8 cellular contexts compared by ENCODE assay signal in the genomic region with DNA sequence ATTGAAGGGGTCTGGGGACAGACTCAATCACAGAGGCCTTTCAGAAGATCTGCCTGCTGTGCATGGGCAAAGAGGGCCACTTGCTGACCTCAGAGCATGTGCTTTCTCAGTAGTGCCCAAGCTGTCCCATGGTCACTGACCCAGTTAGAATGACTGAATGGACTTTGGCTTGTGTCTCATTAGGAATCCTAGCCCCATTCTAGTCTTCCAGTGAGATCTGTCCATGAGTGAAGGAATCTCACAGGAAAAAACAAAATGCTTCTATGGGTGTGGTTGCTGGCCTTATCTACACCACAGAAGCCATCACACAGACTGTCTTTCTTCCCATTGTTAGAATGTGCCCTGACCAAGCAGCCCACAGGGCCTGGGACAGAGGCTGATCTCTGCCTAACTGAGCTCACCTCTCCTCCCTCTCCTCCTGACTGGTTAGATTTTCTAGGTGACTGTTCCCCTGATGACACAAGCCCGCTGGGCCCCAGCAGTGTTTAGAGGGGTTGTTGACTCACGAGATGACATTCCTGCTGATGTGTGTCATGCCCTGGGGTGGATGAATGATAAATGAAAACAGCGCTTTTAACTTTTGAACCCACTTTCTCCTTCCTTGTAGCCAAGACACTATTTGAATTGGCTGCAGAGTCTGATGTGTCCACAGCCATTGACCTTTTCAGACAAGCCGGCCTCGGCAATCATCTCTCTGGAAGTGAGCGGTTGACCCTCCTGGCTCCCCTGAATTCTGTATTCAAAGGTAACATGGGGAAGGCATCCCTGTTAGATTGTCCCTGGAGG. TPM values are rescaled to one million over a fixed set of nuclear protein-coding genes. Genes with fewer than 3 reads are reported as not detected.
A peak's percentile ranks its signal among the peaks of the same experiment; 100 is the strongest.
DNase-seq lines count a peak whose midpoint lies in the region; ATAC-seq, FAIRE-seq and TF ChIP-seq lines count a peak whose summit lies in the region.

No MANE protein-coding gene starts in this region.

- no peaks in the 10 kb centered on the region for H3K4me1 ChIP-seq in pancreas
- no peaks in the 10 kb centered on the region for H3K4me1 ChIP-seq in Karpas-422 (ENCODE audit: low read length)

- H3K9me3 ChIP-seq in pancreas, result no peaks in the 10 kb centered on the region
- H3K9me3 ChIP-seq in Karpas-422 (ENCODE audit: low read length), result no peaks in the 10 kb centered on the region

- FAIRE-seq in pancreas (lab: Jason Lieb, UNC), result no peak

- H3K36me3 ChIP-seq in pancreas (no peaks in the 10 kb centered on the region), Karpas-422 (ENCODE audit: insufficient read depth, low read length) (no peaks in the 10 kb centered on the region)

- H3K4me3 ChIP-seq in pancreas (no peak overlapping the region), Karpas-422 (ENCODE audit: low read length) (no peak overlapping the region)

- H3K9me2 ChIP-seq in Karpas-422 (replicated peaks; ENCODE audit: insufficient read depth, low read length), result no peaks in the 10 kb centered on the region

- 73 to 85% methylated on average over 6 of the region's 6 CpGs for WGBS in pancreas, 2 donors

- CTCF ChIA-PET in Calu3 (lab: Charles Lee), result interaction anchor here (0.6 to 2.1 kb wide), 15 partner anchors 9 to 247 kb away, joined by 3 to 10 read pairs (median 4); a partner anchor contains a TSS
- CTCF ChIA-PET in activated CD8-positive, alpha-beta memory T cell treated with anti-CD3 and anti-CD28 coated beads, Interleukin-2, amount 10 ng/mL, durations not matched to agents 7 days and 5 days (lab: Charles Lee), result no interaction called here

- H3K9ac ChIP-seq in Karpas-422 (ENCODE audit: low read length), result no peak overlapping the region

- H3K27me3 ChIP-seq in pancreas (no peaks in the 10 kb centered on the region), Karpas-422 (ENCODE audit: low read length) (no peaks in the 10 kb centered on the region)

- no peaks in the 10 kb centered on the region for H3K27me3 Mint-ChIP-seq in Calu3 (ENCODE audit: unreplicated experiment)
- peaks cover 2% of the 10 kb centered on the region for H3K27me3 Mint-ChIP-seq in activated CD8-positive, alpha-beta memory T cell treated with anti-CD3 and anti-CD28 coated beads, Interleukin-2, amount 10 ng/mL, durations not matched to agents 7 days and 5 days

- no peaks in the 10 kb centered on the region for H3K9me3 Mint-ChIP-seq in Calu3 (ENCODE audit: low read depth, unreplicated experiment)
- H3K9me3 Mint-ChIP-seq in activated CD8-positive, alpha-beta memory T cell treated with anti-CD3 and anti-CD28 coated beads, Interleukin-2, amount 10 ng/mL, durations not matched to agents 7 days and 5 days (ENCODE audit: low read depth), result no peaks in the 10 kb centered on the region

- H3K27ac Mint-ChIP-seq in Calu3 (ENCODE audit: unreplicated experiment), result peak overlapping the region; percentile 74
- no peak overlapping the region for H3K27ac Mint-ChIP-seq in activated CD8-positive, alpha-beta memory T cell treated with anti-CD3 and anti-CD28 coated beads, Interleukin-2, amount 10 ng/mL, durations not matched to agents 7 days and 5 days

- H2AFZ ChIP-seq in Karpas-422 (ENCODE audit: low read length), result no peak overlapping the region

- H3K79me2 ChIP-seq in Karpas-422 (ENCODE audit: low read length), result no peaks in the 10 kb centered on the region

- peaks cover 71% of the 10 kb centered on the region for H3K4me1 Mint-ChIP-seq in Calu3 (ENCODE audit: low read depth, unreplicated experiment)
- no peaks in the 10 kb centered on the region for H3K4me1 Mint-ChIP-seq in activated CD8-positive, alpha-beta memory T cell treated with anti-CD3 and anti-CD28 coated beads, Interleukin-2, amount 10 ng/mL, durations not matched to agents 7 days and 5 days

- peak overlapping the region; percentile 38 for H3K4me3 Mint-ChIP-seq in Calu3 (ENCODE audit: low read depth, unreplicated experiment)
- H3K4me3 Mint-ChIP-seq in activated CD8-positive, alpha-beta memory T cell treated with anti-CD3 and anti-CD28 coated beads, Interleukin-2, amount 10 ng/mL, durations not matched to agents 7 days and 5 days, result no peak overlapping the region

- no peak for TF ChIP-seq CTCF in Calu3 (IDR thresholded peaks at IDR 0.05; ENCODE audit: unreplicated experiment)
- no peak for TF ChIP-seq CTCF in pancreas (IDR thresholded peaks at IDR 0.05)

- H4K20me1 ChIP-seq in Karpas-422 (ENCODE audit: insufficient read depth, low read depth, low read length), result no peaks in the 10 kb centered on the region

- DNase-seq in Calu3, result peak; percentile 90
- DNase-seq in RPMI7951 (ENCODE audit: low read depth), result peak; percentile 99
- peak; percentile 97 for DNase-seq in fibroblast of peridontal ligament (ENCODE audit: extremely low read depth)
- DNase-seq in pancreas, result no peak
- DNase-seq in Karpas-422, result no peak
- DNase-seq in activated CD8-positive, alpha-beta memory T cell treated with anti-CD3 and anti-CD28 coated beads, Interleukin-2, amount 10 ng/mL, durations not matched to agents 7 days and 5 days, result no peak
- no peak for DNase-seq in NCI-H748 (lab: John Stamatoyannopoulos, UW; ENCODE audit: unreplicated experiment)

- peak in 3 of 4 donors; percentile 21 to 67 (median 48) for ATAC-seq in pancreas
- no peak for ATAC-seq in GM19467 (IDR thresholded peaks at IDR 0.05; ENCODE audit: unreplicated experiment)
- no peak for ATAC-seq in activated CD8-positive, alpha-beta memory T cell treated with anti-CD3 and anti-CD28 coated beads, Interleukin-2, amount 10 ng/mL, durations not matched to agents 7 days and 5 days

- BruUV-seq in Calu3 (replicated peaks; lab: Mats Ljungman, UMichigan), result TSS peak; percentile 99

- intact Hi-C loops in Calu3 (cut with micrococcal nuclease; ENCODE audit: unreplicated experiment) (loop anchor here (1.0 to 2.0 kb wide), 2 partner anchors 36 to 77 kb away; no protein-coding TSS in a partner anchor), pancreas (cut with DNase I) (no loop called here)

- H3K4me2 ChIP-seq in Karpas-422 (ENCODE audit: low read depth, low read length, poor library complexity, severe bottlenecking), result no peak overlapping the region

- H3K27ac ChIP-seq in pancreas, result no peak overlapping the region
- H3K27ac ChIP-seq in Karpas-422 (ENCODE audit: low read length), result no peak overlapping the region

- H3K36me3 Mint-ChIP-seq in Calu3 (ENCODE audit: insufficient read depth, unreplicated experiment), result peaks cover 38% of the 10 kb centered on the region
- H3K36me3 Mint-ChIP-seq in activated CD8-positive, alpha-beta memory T cell treated with anti-CD3 and anti-CD28 coated beads, Interleukin-2, amount 10 ng/mL, durations not matched to agents 7 days and 5 days, result no peaks in the 10 kb centered on the region

RNA-seq across cellular contexts. Expression of a gene that starts 24.7 kb away (rescaled TPM):
- total RNA-seq in Calu3 (2022) (41.4 and 95.2 TPM in 2 replicates), pancreas (10 to 100 TPM in 3 of 6 donors, 1 to 10 TPM in 3; 3.7 to 50.1 (median 12.2) TPM)
- total RNA-seq in RPMI7951 (2014; rRNA removed; shearing (Covaris generic)), result 976 and 1,163 TPM in 2 replicates
- 10 to 100 TPM; 14.2 to 17.6 TPM for polyA plus RNA-seq in pancreas
- not detected in 2 replicates for total RNA-seq in Karpas-422 (2014; rRNA removed; shearing (Covaris generic); ENCODE audit: low replicate concordance)
- total RNA-seq in activated CD8-positive, alpha-beta memory T cell treated with anti-CD3 and anti-CD28 coated beads, Interleukin-2, amount 10 ng/mL, durations not matched to agents 7 days and 5 days, result under 1 TPM; 0.26 to 0.42 TPM

Comparison
In these comparisons a context has a peak if more than half of its experiments do, and no peak if none do; other contexts are left out.
1. DNase-seq: peak in Calu3 (single experiment), RPMI7951 (single experiment) and fibroblast of peridontal ligament (single experiment); none in pancreas (0 of 6), Karpas-422 (single experiment), activated CD8-positive, alpha-beta memory T cell treated with anti-CD3 and anti-CD28 coated beads, Interleukin-2, amount 10 ng/mL, durations not matched to agents 7 days and 5 days (single experiment) and NCI-H748 (single experiment).
2. ATAC-seq: peak in pancreas (3 of 4); none in GM19467 (single experiment) and activated CD8-positive, alpha-beta memory T cell treated with anti-CD3 and anti-CD28 coated beads, Interleukin-2, amount 10 ng/mL, durations not matched to agents 7 days and 5 days (single experiment).
3. RNA of a gene that starts 24.7 kb away (total RNA-seq): 976 to 1,163 TPM in RPMI7951; 41.4 to 95.2 TPM in Calu3, 3.7 to 50.1 TPM in pancreas, 0.26 to 0.42 TPM in activated CD8-positive, alpha-beta memory T cell treated with anti-CD3 and anti-CD28 coated beads, Interleukin-2, amount 10 ng/mL, durations not matched to agents 7 days and 5 days and not detected in Karpas-422; every median in the first group is over 10 times any median in the second.